ENCODE assay signal across 2 cellular contexts in the genomic region with DNA sequence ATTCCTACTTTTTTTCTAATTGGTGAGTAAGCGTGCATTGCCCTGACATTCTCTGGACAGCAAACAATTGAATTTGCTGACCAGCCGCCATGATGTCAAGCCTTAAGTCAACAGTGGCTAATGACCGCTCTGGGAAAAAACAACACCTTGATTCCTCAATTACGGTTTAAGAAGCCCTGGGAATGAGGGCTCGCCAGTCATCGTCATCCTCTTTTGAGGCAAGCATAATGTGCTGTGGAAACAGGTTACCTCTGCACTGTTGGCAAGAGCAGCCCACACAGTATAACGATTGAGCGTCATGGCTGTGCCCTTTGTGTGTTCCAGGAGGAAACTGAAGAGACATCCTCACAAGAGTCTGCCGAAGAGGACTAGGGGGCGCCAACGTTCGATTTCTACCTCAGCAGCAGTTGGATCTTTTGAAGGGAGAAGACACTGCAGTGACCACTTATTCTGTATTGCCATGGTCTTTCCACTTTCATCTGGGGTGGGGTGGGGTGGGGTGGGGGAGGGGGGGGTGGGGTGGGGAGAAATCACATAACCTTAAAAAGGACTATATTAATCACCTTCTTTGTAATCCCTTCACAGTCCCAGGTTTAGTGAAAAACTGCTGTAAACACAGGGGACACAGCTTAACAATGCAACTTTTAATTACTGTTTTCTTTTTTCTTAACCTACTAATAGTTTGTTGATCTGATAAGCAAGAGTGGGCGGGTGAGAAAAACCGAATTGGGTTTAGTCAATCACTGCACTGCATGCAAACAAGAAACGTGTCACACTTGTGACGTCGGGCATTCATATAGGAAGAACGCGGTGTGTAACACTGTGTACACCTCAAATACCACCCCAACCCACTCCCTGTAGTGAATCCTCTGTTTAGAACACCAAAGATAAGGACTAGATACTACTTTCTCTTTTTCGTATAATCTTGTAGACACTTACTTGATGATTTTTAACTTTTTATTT.
TF ChIP-seq lines count a peak whose summit lies in the region.

No MANE protein-coding gene starts in this region.

TF ChIP-seq in IMR-90, 13 proteins besides CTCF, POLR2A, EP300 and RAD21:
- TF ChIP-seq CEBPB (IDR thresholded peaks at IDR 0.05; ENCODE audit: low read depth, low read length), result no peak
- TF ChIP-seq MAZ (IDR thresholded peaks at IDR 0.05; ENCODE audit: borderline replicate concordance, low read depth, low read length), result no peak
- no peak for TF ChIP-seq CHD1 (IDR thresholded peaks at IDR 0.05; ENCODE audit: low read depth, low read length)
- no peak for TF ChIP-seq MXI1 (IDR thresholded peaks at IDR 0.05; ENCODE audit: borderline replicate concordance, low read depth, low read length)
- TF ChIP-seq RFX5 (IDR thresholded peaks at IDR 0.05; ENCODE audit: low read depth, low read length), result no peak
- no peak for TF ChIP-seq SMC3 (IDR thresholded peaks at IDR 0.05; ENCODE audit: low read depth, low read length)
- no peak for TF ChIP-seq RCOR1 (IDR thresholded peaks at IDR 0.05; ENCODE audit: insufficient replicate concordance, low read length)
- TF ChIP-seq, protein P1, sequence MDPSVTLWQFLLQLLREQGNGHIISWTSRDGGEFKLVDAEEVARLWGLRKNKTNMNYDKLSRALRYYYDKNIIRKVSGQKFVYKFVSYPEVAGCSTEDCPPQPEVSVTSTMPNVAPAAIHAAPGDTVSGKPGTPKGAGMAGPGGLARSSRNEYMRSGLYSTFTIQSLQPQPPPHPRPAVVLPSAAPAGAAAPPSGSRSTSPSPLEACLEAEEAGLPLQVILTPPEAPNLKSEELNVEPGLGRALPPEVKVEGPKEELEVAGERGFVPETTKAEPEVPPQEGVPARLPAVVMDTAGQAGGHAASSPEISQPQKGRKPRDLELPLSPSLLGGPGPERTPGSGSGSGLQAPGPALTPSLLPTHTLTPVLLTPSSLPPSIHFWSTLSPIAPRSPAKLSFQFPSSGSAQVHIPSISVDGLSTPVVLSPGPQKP (IDR thresholded peaks at IDR 0.05; ENCODE audit: borderline replicate concordance, low read depth, low read length), result no peak
- TF ChIP-seq MAFK (IDR thresholded peaks at IDR 0.05; ENCODE audit: low read depth, low read length), result no peak
- no peak for TF ChIP-seq FOS (IDR thresholded peaks at IDR 0.05; ENCODE audit: low read depth, low read length)
- no peak for TF ChIP-seq NFE2L2 (IDR thresholded peaks at IDR 0.05; ENCODE audit: low read depth, low read length)
- TF ChIP-seq, protein P2, sequence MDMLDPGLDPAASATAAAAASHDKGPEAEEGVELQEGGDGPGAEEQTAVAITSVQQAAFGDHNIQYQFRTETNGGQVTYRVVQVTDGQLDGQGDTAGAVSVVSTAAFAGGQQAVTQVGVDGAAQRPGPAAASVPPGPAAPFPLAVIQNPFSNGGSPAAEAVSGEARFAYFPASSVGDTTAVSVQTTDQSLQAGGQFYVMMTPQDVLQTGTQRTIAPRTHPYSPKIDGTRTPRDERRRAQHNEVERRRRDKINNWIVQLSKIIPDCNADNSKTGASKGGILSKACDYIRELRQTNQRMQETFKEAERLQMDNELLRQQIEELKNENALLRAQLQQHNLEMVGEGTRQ (IDR thresholded peaks at IDR 0.05; ENCODE audit: low read depth, low read length), result no peak
- TF ChIP-seq BHLHE40 (IDR thresholded peaks at IDR 0.05; ENCODE audit: low read depth, low read length), result no peak

TF ChIP-seq in K562, 482 proteins besides CTCF, POLR2A, EP300 and RAD21:
- TF ChIP-seq KDM4B (IDR thresholded peaks at IDR 0.05; ENCODE audit: borderline replicate concordance in 2 of 2, low read depth in 1 of 2) (no peak), RBM17 (IDR thresholded peaks at IDR 0.05; ENCODE audit: borderline replicate concordance, low read depth, low read length) (no peak), BCL6 (CRISPR knock-in tag; IDR thresholded peaks at IDR 0.05) (no peak), SIN3B (IDR thresholded peaks at IDR 0.05; ENCODE audit: low read depth) (no peak), MYNN (IDR thresholded peaks at IDR 0.05) (no peak), MYNN (CRISPR knock-in tag; IDR thresholded peaks at IDR 0.05) (no peak), ZNF133 (CRISPR knock-in tag; IDR thresholded peaks at IDR 0.05) (no peak)
- TF ChIP-seq, protein P3, sequence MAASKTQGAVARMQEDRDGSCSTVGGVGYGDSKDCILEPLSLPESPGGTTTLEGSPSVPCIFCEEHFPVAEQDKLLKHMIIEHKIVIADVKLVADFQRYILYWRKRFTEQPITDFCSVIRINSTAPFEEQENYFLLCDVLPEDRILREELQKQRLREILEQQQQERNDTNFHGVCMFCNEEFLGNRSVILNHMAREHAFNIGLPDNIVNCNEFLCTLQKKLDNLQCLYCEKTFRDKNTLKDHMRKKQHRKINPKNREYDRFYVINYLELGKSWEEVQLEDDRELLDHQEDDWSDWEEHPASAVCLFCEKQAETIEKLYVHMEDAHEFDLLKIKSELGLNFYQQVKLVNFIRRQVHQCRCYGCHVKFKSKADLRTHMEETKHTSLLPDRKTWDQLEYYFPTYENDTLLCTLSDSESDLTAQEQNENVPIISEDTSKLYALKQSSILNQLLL (CRISPR knock-in tag; IDR thresholded peaks at IDR 0.05; ENCODE audit: borderline replicate concordance), result no peak
- TF ChIP-seq, protein P4, sequence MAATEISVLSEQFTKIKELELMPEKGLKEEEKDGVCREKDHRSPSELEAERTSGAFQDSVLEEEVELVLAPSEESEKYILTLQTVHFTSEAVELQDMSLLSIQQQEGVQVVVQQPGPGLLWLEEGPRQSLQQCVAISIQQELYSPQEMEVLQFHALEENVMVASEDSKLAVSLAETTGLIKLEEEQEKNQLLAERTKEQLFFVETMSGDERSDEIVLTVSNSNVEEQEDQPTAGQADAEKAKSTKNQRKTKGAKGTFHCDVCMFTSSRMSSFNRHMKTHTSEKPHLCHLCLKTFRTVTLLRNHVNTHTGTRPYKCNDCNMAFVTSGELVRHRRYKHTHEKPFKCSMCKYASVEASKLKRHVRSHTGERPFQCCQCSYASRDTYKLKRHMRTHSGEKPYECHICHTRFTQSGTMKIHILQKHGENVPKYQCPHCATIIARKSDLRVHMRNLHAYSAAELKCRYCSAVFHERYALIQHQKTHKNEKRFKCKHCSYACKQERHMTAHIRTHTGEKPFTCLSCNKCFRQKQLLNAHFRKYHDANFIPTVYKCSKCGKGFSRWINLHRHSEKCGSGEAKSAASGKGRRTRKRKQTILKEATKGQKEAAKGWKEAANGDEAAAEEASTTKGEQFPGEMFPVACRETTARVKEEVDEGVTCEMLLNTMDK (IDR thresholded peaks at IDR 0.05; ENCODE audit: borderline replicate concordance, insufficient read depth, low read depth, low read length, poor library complexity, severe bottlenecking), result peak; percentile 13
